ENCODE assay signal across 1 cellular context in the genomic region with DNA sequence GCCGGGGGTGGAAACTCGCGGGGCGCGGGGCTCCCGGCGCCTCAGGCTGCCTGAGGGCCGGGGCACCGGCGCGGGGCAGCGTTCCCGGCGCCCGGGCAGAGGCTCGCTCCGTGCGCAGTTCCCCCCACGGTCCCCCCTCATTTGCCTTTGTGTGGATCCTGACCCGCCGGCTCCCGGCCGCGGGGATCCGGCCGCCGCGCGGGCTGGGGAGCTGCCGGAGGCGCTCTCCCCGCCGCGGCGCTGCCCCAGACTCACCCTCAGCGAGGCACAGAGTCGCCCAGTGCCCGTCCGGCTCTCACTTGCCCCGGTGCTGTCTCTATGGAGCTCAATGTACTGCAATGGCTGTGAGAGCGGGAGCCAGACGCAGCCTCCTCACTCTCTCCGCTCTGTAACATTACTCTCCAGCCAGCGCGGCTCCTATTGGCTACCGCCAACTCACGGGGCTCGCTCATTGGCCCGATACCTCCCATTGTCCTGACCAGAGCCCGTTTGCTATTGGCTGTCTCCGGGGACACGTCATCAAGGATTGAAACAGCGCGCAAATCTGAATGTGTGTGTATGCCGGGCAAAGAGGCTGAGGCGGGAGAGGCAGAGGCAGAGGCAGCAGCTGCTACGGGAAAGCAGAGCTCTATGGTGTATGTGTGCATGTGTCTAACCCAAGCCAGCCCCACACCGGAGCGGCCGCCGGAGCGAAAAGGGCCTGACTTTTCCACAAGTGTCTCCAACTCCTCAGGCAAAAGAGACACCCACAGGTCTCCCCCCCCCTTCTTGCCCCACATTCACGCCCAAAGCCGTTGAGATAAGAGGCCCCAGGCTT.
TF ChIP-seq lines count a peak whose summit lies in the region.

A gene (minus strand): TSS at position 396 of the 817 bp plus-strand sequence. CDS start 2,256 bp downstream, outside the sequence.

TF ChIP-seq in GM12878, 131 proteins besides CTCF, POLR2A, EP300 and RAD21 (continued from another document and continues in another):
- TF ChIP-seq, protein P1, sequence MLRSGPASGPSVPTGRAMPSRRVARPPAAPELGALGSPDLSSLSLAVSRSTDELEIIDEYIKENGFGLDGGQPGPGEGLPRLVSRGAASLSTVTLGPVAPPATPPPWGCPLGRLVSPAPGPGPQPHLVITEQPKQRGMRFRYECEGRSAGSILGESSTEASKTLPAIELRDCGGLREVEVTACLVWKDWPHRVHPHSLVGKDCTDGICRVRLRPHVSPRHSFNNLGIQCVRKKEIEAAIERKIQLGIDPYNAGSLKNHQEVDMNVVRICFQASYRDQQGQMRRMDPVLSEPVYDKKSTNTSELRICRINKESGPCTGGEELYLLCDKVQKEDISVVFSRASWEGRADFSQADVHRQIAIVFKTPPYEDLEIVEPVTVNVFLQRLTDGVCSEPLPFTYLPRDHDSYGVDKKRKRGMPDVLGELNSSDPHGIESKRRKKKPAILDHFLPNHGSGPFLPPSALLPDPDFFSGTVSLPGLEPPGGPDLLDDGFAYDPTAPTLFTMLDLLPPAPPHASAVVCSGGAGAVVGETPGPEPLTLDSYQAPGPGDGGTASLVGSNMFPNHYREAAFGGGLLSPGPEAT (IDR thresholded peaks at IDR 0.05; ENCODE audit: low read depth), result peak; percentile 57; the same call in 1 of the 2 replicates
- TF ChIP-seq JUND (IDR thresholded peaks at IDR 0.05; ENCODE audit: low read depth, low read length) (no peak), CBFB (IDR thresholded peaks at IDR 0.05; ENCODE audit: low read depth) (no peak), SMAD5 (IDR thresholded peaks at IDR 0.05; ENCODE audit: low read depth) (peak; percentile 38; the same call in 1 of the 2 replicates), SMARCA5 (IDR thresholded peaks at IDR 0.05) (no peak), PAX8 (IDR thresholded peaks at IDR 0.05) (no peak), SP1 (IDR thresholded peaks at IDR 0.05; ENCODE audit: low read depth, low read length) (peak; percentile 92), ASH2L (IDR thresholded peaks at IDR 0.05; ENCODE audit: borderline replicate concordance, low read depth) (peak; percentile 83; the same call in 1 of the 2 replicates), RBBP5 (conservative IDR thresholded peaks at IDR 0.05) (no peak), SPI1 (IDR thresholded peaks at IDR 0.05; ENCODE audit: borderline replicate concordance, insufficient read depth, low read depth, low read length) (no peak), MYB (IDR thresholded peaks at IDR 0.05; ENCODE audit: borderline replicate concordance, low read depth, low read length) (no peak), SIN3A (IDR thresholded peaks at IDR 0.05; ENCODE audit: low read depth, low read length) (peak; percentile 100), ESRRA (IDR thresholded peaks at IDR 0.05; ENCODE audit: low read length) (no peak), NFIC (IDR thresholded peaks at IDR 0.05; ENCODE audit: low read depth, low read length) (no peak), RAD51 (IDR thresholded peaks at IDR 0.05) (no peak), RELA (IDR thresholded peaks at IDR 0.05; ENCODE audit: borderline replicate concordance, partially characterized antibody) (peak; percentile 7), HDGF (IDR thresholded peaks at IDR 0.05) (no peak), IKZF1 (conservative IDR thresholded peaks at IDR 0.05) (peak; percentile 68), STAT3 (IDR thresholded peaks at IDR 0.05; ENCODE audit: low read depth, low read length) (no peak), YY1 (IDR thresholded peaks at IDR 0.05; ENCODE audit: low read depth, low read length) (peak; percentile 87), EED (IDR thresholded peaks at IDR 0.05; ENCODE audit: low read depth) (no peak), POLR2AphosphoS5 (IDR thresholded peaks at IDR 0.05; ENCODE audit: low read length) (peak; percentile 95), CHD4 (IDR thresholded peaks at IDR 0.05) (no peak), TCF3 (IDR thresholded peaks at IDR 0.05; ENCODE audit: borderline replicate concordance, insufficient read depth, low read depth, low read length) (0 out of 2 replicates have a peak, but pooled peaks have one; percentile 37), SMC3 (IDR thresholded peaks at IDR 0.05; ENCODE audit: borderline replicate concordance, low read length) (0 out of 2 replicates have a peak, but pooled peaks have one; percentile 9), HDAC6 (IDR thresholded peaks at IDR 0.05; ENCODE audit: unreplicated experiment) (peak; percentile 25), CREB1 (IDR thresholded peaks at IDR 0.05; ENCODE audit: low read depth) (peak; percentile 96), EGR1 (IDR thresholded peaks at IDR 0.05; ENCODE audit: borderline replicate concordance in 1 of 2, low read depth in 2 of 2, low read length in 2 of 2) (no peak), ZNF274 (IDR thresholded peaks at IDR 0.05; ENCODE audit: insufficient read depth, insufficient read length) (no peak), MTA2 (IDR thresholded peaks at IDR 0.05; ENCODE audit: low read depth) (no peak), HDAC2 (IDR thresholded peaks at IDR 0.05) (no peak; the same call in none of the 2 replicates), CBX5 (IDR thresholded peaks at IDR 0.05; ENCODE audit: low read depth) (no peak), ZSCAN29 (IDR thresholded peaks at IDR 0.05) (no peak), GABPA (IDR thresholded peaks at IDR 0.05; ENCODE audit: low read depth) (no peak), NFYA (IDR thresholded peaks at IDR 0.05; ENCODE audit: borderline replicate concordance, low read depth, low read length) (no peak), MTA3 (IDR thresholded peaks at IDR 0.05; ENCODE audit: borderline replicate concordance, low read length) (no peak), NR2C2 (IDR thresholded peaks at IDR 0.05; ENCODE audit: borderline replicate concordance, control insufficient read depth, insufficient read length, low read depth) (no peak), CHD2 (IDR thresholded peaks at IDR 0.05; ENCODE audit: borderline replicate concordance, low read depth, low read length) (peak; percentile 88)
- TF ChIP-seq, protein P2, sequence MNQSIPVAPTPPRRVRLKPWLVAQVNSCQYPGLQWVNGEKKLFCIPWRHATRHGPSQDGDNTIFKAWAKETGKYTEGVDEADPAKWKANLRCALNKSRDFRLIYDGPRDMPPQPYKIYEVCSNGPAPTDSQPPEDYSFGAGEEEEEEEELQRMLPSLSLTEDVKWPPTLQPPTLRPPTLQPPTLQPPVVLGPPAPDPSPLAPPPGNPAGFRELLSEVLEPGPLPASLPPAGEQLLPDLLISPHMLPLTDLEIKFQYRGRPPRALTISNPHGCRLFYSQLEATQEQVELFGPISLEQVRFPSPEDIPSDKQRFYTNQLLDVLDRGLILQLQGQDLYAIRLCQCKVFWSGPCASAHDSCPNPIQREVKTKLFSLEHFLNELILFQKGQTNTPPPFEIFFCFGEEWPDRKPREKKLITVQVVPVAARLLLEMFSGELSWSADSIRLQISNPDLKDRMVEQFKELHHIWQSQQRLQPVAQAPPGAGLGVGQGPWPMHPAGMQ (IDR thresholded peaks at IDR 0.05; ENCODE audit: borderline replicate concordance), result no peak
- TF ChIP-seq, protein P3, sequence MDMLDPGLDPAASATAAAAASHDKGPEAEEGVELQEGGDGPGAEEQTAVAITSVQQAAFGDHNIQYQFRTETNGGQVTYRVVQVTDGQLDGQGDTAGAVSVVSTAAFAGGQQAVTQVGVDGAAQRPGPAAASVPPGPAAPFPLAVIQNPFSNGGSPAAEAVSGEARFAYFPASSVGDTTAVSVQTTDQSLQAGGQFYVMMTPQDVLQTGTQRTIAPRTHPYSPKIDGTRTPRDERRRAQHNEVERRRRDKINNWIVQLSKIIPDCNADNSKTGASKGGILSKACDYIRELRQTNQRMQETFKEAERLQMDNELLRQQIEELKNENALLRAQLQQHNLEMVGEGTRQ (IDR thresholded peaks at IDR 0.05; ENCODE audit: borderline replicate concordance, low read depth, low read length), result no peak
- TF ChIP-seq, protein P4, sequence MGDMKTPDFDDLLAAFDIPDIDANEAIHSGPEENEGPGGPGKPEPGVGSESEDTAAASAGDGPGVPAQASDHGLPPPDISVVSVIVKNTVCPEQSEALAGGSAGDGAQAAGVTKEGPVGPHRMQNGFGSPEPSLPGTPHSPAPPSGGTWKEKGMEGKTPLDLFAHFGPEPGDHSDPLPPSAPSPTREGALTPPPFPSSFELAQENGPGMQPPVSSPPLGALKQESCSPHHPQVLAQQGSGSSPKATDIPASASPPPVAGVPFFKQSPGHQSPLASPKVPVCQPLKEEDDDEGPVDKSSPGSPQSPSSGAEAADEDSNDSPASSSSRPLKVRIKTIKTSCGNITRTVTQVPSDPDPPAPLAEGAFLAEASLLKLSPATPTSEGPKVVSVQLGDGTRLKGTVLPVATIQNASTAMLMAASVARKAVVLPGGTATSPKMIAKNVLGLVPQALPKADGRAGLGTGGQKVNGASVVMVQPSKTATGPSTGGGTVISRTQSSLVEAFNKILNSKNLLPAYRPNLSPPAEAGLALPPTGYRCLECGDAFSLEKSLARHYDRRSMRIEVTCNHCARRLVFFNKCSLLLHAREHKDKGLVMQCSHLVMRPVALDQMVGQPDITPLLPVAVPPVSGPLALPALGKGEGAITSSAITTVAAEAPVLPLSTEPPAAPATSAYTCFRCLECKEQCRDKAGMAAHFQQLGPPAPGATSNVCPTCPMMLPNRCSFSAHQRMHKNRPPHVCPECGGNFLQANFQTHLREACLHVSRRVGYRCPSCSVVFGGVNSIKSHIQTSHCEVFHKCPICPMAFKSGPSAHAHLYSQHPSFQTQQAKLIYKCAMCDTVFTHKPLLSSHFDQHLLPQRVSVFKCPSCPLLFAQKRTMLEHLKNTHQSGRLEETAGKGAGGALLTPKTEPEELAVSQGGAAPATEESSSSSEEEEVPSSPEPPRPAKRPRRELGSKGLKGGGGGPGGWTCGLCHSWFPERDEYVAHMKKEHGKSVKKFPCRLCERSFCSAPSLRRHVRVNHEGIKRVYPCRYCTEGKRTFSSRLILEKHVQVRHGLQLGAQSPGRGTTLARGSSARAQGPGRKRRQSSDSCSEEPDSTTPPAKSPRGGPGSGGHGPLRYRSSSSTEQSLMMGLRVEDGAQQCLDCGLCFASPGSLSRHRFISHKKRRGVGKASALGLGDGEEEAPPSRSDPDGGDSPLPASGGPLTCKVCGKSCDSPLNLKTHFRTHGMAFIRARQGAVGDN (IDR thresholded peaks at IDR 0.05), result peak; percentile 51
- TF ChIP-seq, protein P5, sequence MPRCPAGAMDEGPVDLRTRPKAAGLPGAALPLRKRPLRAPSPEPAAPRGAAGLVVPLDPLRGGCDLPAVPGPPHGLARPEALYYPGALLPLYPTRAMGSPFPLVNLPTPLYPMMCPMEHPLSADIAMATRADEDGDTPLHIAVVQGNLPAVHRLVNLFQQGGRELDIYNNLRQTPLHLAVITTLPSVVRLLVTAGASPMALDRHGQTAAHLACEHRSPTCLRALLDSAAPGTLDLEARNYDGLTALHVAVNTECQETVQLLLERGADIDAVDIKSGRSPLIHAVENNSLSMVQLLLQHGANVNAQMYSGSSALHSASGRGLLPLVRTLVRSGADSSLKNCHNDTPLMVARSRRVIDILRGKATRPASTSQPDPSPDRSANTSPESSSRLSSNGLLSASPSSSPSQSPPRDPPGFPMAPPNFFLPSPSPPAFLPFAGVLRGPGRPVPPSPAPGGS (IDR thresholded peaks at IDR 0.05; ENCODE audit: borderline replicate concordance, insufficient read depth, low read depth, low read length, poor library complexity, severe bottlenecking), result no peak
- TF ChIP-seq, protein P6, sequence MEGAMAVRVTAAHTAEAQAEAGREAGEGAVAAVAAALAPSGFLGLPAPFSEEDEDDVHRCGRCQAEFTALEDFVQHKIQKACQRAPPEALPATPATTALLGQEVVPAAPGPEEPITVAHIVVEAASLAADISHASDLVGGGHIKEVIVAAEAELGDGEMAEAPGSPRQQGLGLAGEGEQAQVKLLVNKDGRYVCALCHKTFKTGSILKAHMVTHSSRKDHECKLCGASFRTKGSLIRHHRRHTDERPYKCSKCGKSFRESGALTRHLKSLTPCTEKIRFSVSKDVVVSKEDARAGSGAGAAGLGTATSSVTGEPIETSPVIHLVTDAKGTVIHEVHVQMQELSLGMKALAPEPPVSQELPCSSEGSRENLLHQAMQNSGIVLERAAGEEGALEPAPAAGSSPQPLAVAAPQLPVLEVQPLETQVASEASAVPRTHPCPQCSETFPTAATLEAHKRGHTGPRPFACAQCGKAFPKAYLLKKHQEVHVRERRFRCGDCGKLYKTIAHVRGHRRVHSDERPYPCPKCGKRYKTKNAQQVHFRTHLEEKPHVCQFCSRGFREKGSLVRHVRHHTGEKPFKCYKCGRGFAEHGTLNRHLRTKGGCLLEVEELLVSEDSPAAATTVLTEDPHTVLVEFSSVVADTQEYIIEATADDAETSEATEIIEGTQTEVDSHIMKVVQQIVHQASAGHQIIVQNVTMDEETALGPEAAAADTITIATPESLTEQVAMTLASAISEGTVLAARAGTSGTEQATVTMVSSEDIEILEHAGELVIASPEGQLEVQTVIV (IDR thresholded peaks at IDR 0.05; ENCODE audit: borderline replicate concordance, partially characterized antibody), result no peak
- TF ChIP-seq, protein P7, sequence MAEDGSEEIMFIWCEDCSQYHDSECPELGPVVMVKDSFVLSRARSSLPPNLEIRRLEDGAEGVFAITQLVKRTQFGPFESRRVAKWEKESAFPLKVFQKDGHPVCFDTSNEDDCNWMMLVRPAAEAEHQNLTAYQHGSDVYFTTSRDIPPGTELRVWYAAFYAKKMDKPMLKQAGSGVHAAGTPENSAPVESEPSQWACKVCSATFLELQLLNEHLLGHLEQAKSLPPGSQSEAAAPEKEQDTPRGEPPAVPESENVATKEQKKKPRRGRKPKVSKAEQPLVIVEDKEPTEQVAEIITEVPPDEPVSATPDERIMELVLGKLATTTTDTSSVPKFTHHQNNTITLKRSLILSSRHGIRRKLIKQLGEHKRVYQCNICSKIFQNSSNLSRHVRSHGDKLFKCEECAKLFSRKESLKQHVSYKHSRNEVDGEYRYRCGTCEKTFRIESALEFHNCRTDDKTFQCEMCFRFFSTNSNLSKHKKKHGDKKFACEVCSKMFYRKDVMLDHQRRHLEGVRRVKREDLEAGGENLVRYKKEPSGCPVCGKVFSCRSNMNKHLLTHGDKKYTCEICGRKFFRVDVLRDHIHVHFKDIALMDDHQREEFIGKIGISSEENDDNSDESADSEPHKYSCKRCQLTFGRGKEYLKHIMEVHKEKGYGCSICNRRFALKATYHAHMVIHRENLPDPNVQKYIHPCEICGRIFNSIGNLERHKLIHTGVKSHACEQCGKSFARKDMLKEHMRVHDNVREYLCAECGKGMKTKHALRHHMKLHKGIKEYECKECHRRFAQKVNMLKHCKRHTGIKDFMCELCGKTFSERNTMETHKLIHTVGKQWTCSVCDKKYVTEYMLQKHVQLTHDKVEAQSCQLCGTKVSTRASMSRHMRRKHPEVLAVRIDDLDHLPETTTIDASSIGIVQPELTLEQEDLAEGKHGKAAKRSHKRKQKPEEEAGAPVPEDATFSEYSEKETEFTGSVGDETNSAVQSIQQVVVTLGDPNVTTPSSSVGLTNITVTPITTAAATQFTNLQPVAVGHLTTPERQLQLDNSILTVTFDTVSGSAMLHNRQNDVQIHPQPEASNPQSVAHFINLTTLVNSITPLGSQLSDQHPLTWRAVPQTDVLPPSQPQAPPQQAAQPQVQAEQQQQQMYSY (CRISPR knock-in tag; IDR thresholded peaks at IDR 0.05), result no peak
- TF ChIP-seq, protein P8, sequence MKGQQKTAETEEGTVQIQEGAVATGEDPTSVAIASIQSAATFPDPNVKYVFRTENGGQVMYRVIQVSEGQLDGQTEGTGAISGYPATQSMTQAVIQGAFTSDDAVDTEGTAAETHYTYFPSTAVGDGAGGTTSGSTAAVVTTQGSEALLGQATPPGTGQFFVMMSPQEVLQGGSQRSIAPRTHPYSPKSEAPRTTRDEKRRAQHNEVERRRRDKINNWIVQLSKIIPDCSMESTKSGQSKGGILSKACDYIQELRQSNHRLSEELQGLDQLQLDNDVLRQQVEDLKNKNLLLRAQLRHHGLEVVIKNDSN (IDR thresholded peaks at IDR 0.05; ENCODE audit: borderline replicate concordance, extremely low read length, insufficient read depth, low read depth, low read length), result no peak
